ENCODE assay signal across 8 cellular contexts in genomic region chr5:140664353-140665119, GRCh38. TPM values are rescaled to one million over a fixed set of nuclear protein-coding genes. Genes with fewer than 3 reads are reported as not detected.
DNase-seq lines count a peak whose midpoint lies in the region; ATAC-seq, FAIRE-seq and TF ChIP-seq lines count a peak whose summit lies in the region.

Gene WDR55, plus strand, starts transcription at chr5:140664904. Its CDS starts 9 bp downstream, at chr5:140664913.

- TF ChIP-seq POLR2A in GM12892 (IDR thresholded peaks at IDR 0.05; ENCODE audit: low read depth, low read length): peak; percentile 92

- H3K36me3 ChIP-seq in upper lobe of right lung: peaks cover 65% of the 10 kb centered on the region

- H3K4me1 ChIP-seq in upper lobe of right lung: peaks cover 18% of the 10 kb centered on the region

- no peaks in the 10 kb centered on the region for H3K9me3 ChIP-seq in upper lobe of right lung

- peak; percentile 89 for DNase-seq in GM12892 (ENCODE audit: insufficient read length)
- peak; percentile 62 for DNase-seq in NCI-H146 treated with DMSO at 0.1 percent for 48 hours (lab: John Stamatoyannopoulos, UW; ENCODE audit: unreplicated experiment)
- peak; percentile 76 for DNase-seq in amniotic stem cell (lab: John Stamatoyannopoulos, UW)
- DNase-seq in left cardiac atrium: peak; percentile 97
- peak; percentile 99 for DNase-seq in posterior vena cava (ENCODE audit: low spot score)
- DNase-seq in upper lobe of right lung: peak; percentile 99

- peak within 1 kb of the TSS; percentile 89 for H3K27ac ChIP-seq in upper lobe of right lung

- intact Hi-C loops in T-helper 1 cell treated with Interleukin-12 subunit alpha and Interleukin-12 subunit beta and Interleukin-4 antibody, amounts not matched to agents 30 ng/mL and 1 ng/mL, for 36 hours (cut with micrococcal nuclease): loop anchor here (1.0 to 2.0 kb wide), 12 partner anchors 17 to 361 kb away; partner anchors contain the start of genes ANKHD1, APBB3, EIF4EBP3 and HARS1
- intact Hi-C loops in left cardiac atrium (cut with DNase I) (loop anchor here in 1 of 2 donors (1.0 to 2.0 kb wide), 2 partner anchors 26 to 117 kb away; partner anchors contain the start of genes EIF4EBP3, HARS1 and HARS2), posterior vena cava (cut with DNase I) (no loop called here), upper lobe of right lung (cut with DNase I) (no loop called here)

- ATAC-seq in HG02840 (IDR thresholded peaks at IDR 0.05; ENCODE audit: low FRiP score, unreplicated experiment): peak; percentile 98
- peak; percentile 99 for ATAC-seq in left cardiac atrium
- ATAC-seq in upper lobe of right lung: peak; percentile 99

- peak; percentile 94 for FAIRE-seq in GM12892 (lab: Jason Lieb, UNC)

- TF ChIP-seq CTCF in upper lobe of right lung (IDR thresholded peaks at IDR 0.05): no peak

- no peaks in the 10 kb centered on the region for H3K27me3 ChIP-seq in upper lobe of right lung

- H3K4me3 ChIP-seq in upper lobe of right lung: peak within 1 kb of the TSS; percentile 87

RNA-seq across cellular contexts. Expression of gene WDR55, which starts in this region (rescaled TPM):
- 16.4 TPM for polyA plus RNA-seq in GM12892 (2012; ENCODE audit: missing spikeins)
- total RNA-seq in T-helper 1 cell treated with Interleukin-12 subunit alpha and Interleukin-12 subunit beta and Interleukin-4 antibody, amounts not matched to agents 30 ng/mL and 1 ng/mL, for 36 hours: 33.0 and 35.7 TPM in 2 replicates
- total RNA-seq in left cardiac atrium (10 to 100 TPM; 11.0 to 15.4 TPM), posterior vena cava (10 to 100 TPM; 13.0 to 14.9 TPM), upper lobe of right lung (23.4 TPM)

Comparison
In these comparisons a context has a peak if more than half of its experiments do, and no peak if none do; other contexts are left out.
1. Peak in every context shown above with its lines: DNase-seq, ATAC-seq, H3K4me3 ChIP-seq and H3K27ac ChIP-seq.